24 cellular contexts compared by ENCODE assay signal in genomic region chr15:77602800-77603199, GRCh38. TPM values are rescaled to one million over a fixed set of nuclear protein-coding genes. Genes with fewer than 3 reads are reported as not detected.
"Had no signal": no experiment of that assay in that cellular context is flagged by ENCODE, and none has a peak within 500 bp of the region (broad histone marks: within the 10 kb centered on the region; RNA-seq: fewer than 3 reads in every experiment).

No MANE protein-coding gene starts in this region.

- ATAC-seq: K562, Panc1, PC-3 had no signal

- H3K4me3 ChIP-seq: K562 had no signal

- H3K9ac ChIP-seq: KMS-11, SK-N-SH had no signal

- H3K9me3 Mint-ChIP-seq: IgD-negative memory B cell had no signal

- FAIRE-seq: K562 had no signal

- H3K9me3 ChIP-seq: SK-N-SH had no signal

- DNase-seq: Kasumi-1; MM.1S; NCI-H1436 treated with DMSO at 0.1 percent for 48 hours; NCI-H1694; NCI-H187 treated with DMSO at 0.1 percent for 48 hours; NCI-H2029 treated with DMSO at 0.1 percent for 48 hours; NCI-H2171 treated with DMSO at 0.1 percent for 48 hours; NCI-H345; NCI-H446 treated with DMSO at 0.1 percent for 48 hours; NCI-H510A treated with DMSO at 0.1 percent for 48 hours; NCI-H526; NCI-H82; NK-92 treated with Interleukin-12 subunit alpha and Interleukin-12 subunit beta, amount 100 ng/mL, for 24 hours; SHP77; SK-N-SH; SW 1271 had no signal

- H3K27ac ChIP-seq: KMS-11, RWPE1 had no signal

- H3K4me2 ChIP-seq: KMS-11, SK-N-SH had no signal

RNA-seq across cellular contexts. Expression of gene LINGO1, which starts 29.9 kb away (rescaled TPM):
- total RNA-seq: M059J, OCI-LY7, PC-3 had no signal
- polyA plus RNA-seq: IgD-negative memory B cell had no signal
